1 cellular context compared by ENCODE assay signal in the genomic region with DNA sequence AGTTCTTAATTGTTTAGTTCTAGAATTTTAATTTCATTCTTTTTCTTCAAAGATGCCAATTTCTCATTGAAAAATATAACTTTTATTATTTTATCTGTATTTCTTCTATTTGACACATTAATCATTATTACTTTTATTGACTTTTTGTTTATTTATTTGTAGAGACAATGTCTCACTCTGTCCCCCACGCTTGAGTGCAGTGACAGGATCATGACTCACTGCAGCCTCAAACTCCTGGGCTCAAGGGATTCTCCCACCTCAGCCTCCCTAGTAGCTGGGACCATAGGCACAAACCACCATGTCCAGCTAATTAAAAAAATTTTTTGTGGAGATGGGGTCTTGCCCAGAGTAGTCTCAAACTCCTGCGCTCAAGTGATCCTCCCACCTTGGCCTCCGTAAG.
TF ChIP-seq lines count a peak whose summit lies in the region.

No MANE protein-coding gene starts in this region.

TF ChIP-seq in HepG2, 621 proteins besides CTCF, POLR2A, EP300 and RAD21:
- TF ChIP-seq SALL2 (CRISPR knock-in tag; IDR thresholded peaks at IDR 0.05) (no peak), PHF20 (CRISPR knock-in tag; IDR thresholded peaks at IDR 0.05) (no peak), ARNT2 (CRISPR knock-in tag; IDR thresholded peaks at IDR 0.05; ENCODE audit: low read depth) (no peak), HNRNPLL (IDR thresholded peaks at IDR 0.05; ENCODE audit: low read depth, low read length, poor library complexity, severe bottlenecking) (no peak), ZFP1 (CRISPR knock-in tag; IDR thresholded peaks at IDR 0.05) (no peak), PHB2 (IDR thresholded peaks at IDR 0.05; ENCODE audit: partially characterized antibody) (no peak), MTA3 (CRISPR knock-in tag; IDR thresholded peaks at IDR 0.05) (no peak), CENPT (CRISPR knock-in tag; IDR thresholded peaks at IDR 0.05; ENCODE audit: low read depth) (no peak), TARDBP (CRISPR knock-in tag; IDR thresholded peaks at IDR 0.05) (no peak), ZNF782 (CRISPR knock-in tag; IDR thresholded peaks at IDR 0.05; ENCODE audit: borderline replicate concordance) (no peak)
- TF ChIP-seq, protein P1, sequence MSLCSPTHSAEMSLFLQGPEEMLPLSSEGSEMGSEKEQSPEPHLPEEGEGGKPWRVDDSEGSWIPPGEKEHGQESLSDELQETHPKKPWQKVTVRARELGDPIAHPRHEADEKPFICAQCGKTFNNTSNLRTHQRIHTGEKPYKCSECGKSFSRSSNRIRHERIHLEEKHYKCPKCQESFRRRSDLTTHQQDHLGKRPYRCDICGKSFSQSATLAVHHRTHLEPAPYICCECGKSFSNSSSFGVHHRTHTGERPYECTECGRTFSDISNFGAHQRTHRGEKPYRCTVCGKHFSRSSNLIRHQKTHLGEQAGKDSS (CRISPR knock-in tag; IDR thresholded peaks at IDR 0.05; ENCODE audit: borderline replicate concordance, low read depth): no peak
- TF ChIP-seq, protein P2, sequence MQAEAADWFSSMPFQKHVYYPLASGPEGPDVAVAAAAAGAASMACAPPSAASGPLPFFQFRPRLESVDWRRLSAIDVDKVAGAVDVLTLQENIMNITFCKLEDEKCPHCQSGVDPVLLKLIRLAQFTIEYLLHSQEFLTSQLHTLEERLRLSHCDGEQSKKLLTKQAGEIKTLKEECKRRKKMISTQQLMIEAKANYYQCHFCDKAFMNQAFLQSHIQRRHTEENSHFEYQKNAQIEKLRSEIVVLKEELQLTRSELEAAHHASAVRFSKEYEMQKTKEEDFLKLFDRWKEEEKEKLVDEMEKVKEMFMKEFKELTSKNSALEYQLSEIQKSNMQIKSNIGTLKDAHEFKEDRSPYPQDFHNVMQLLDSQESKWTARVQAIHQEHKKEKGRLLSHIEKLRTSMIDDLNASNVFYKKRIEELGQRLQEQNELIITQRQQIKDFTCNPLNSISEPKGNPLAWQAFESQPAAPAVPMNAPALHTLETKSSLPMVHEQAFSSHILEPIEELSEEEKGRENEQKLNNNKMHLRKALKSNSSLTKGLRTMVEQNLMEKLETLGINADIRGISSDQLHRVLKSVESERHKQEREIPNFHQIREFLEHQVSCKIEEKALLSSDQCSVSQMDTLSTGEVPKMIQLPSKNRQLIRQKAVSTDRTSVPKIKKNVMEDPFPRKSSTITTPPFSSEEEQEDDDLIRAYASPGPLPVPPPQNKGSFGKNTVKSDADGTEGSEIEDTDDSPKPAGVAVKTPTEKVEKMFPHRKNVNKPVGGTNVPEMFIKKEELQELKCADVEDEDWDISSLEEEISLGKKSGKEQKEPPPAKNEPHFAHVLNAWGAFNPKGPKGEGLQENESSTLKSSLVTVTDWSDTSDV (CRISPR knock-in tag; IDR thresholded peaks at IDR 0.05): no peak
TF ChIP-seq in HepG2: peak in this region for 0.
